In genomic region chr11:70953720-70954119, GRCh38 we compare ENCODE assay signal across 32 cellular contexts.
"Had no signal": no experiment of that assay in that cellular context is flagged by ENCODE, and none has a peak within 500 bp of the region (broad histone marks: within the 10 kb centered on the region; RNA-seq: fewer than 3 reads in every experiment).

No MANE protein-coding gene starts in this region.

- H3K9me3 ChIP-seq: SJCRH30 had no signal

- ATAC-seq: activated CD8-positive, alpha-beta memory T cell treated with anti-CD3 and anti-CD28 coated beads, Interleukin-2, amount 10 ng/mL, durations not matched to agents 7 days and 5 days; activated naive CD8-positive, alpha-beta T cell treated with anti-CD3 and anti-CD28 coated beads, Interleukin-2, amount 50 U/mL, for 24 hours had no signal

- H3K36me3 ChIP-seq: SJCRH30, WERI-Rb-1 had no signal

- H3K27ac ChIP-seq: PC-9, RWPE1, SJCRH30, SK-N-MC, WERI-Rb-1 had no signal

- H3K4me3 ChIP-seq: PC-9, SJCRH30, SK-N-MC had no signal

- H3K27me3 ChIP-seq: SJCRH30 had no signal

- H3K4me1 ChIP-seq: SJCRH30 had no signal

- DNase-seq: activated CD4-positive, alpha-beta memory T cell treated with anti-CD3 and anti-CD28 coated beads, Interleukin-2, amount 10 ng/mL, durations not matched to agents 7 days and 5 days; activated CD4-positive, alpha-beta T cell treated with anti-CD3 and anti-CD28 coated beads for 1 hour; activated CD4-positive, alpha-beta T cell treated with anti-CD3 and anti-CD28 coated beads for 48 hours; activated CD4-positive, CD25-positive, alpha-beta regulatory T cell; activated CD8-positive, alpha-beta memory T cell treated with anti-CD3 and anti-CD28 coated beads for 24 hours; activated CD8-positive, alpha-beta memory T cell treated with anti-CD3 and anti-CD28 coated beads, Interleukin-2, amount 10 ng/mL, durations not matched to agents 7 days and 5 days; activated CD8-positive, alpha-beta memory T cell treated with anti-CD3 and anti-CD28 coated beads, Interleukin-2, amount 50 U/mL, for 48 hours; activated effector memory CD4-positive, alpha-beta T cell treated with Interleukin-2 at 50 U/mL for 16 hours; activated naive CD4-positive, alpha-beta T cell treated with anti-CD3 and anti-CD28 coated beads, Interleukin-2, amount 10 ng/mL, durations not matched to agents 7 days and 5 days; activated naive CD8-positive, alpha-beta T cell treated with anti-CD3 and anti-CD28 coated beads, Interleukin-2, amount 50 U/mL, for 24 hours; activated T-cell treated with anti-CD3 and anti-CD28 coated beads, Interleukin-2, amount 50 U/mL, for 48 hours; caudate nucleus; cerebellar nuclear complex; NCI-H1048; NCI-H1105 treated with DMSO at 0.1 percent for 48 hours; NCI-H1436; NCI-H1694; NCI-H1930; NCI-H2081 treated with DMSO at 0.1 percent for 48 hours; NCI-H226; NCI-H446 treated with DMSO at 0.1 percent for 48 hours; NCI-H524; NCI-H69; NCI-H82; NK-92 treated with Interleukin-12 subunit alpha and Interleukin-12 subunit beta, amount 100 ng/mL, for 24 hours; PC-9; SHP77; SJCRH30; T1000; WERI-Rb-1 had no signal
